In the genomic region with DNA sequence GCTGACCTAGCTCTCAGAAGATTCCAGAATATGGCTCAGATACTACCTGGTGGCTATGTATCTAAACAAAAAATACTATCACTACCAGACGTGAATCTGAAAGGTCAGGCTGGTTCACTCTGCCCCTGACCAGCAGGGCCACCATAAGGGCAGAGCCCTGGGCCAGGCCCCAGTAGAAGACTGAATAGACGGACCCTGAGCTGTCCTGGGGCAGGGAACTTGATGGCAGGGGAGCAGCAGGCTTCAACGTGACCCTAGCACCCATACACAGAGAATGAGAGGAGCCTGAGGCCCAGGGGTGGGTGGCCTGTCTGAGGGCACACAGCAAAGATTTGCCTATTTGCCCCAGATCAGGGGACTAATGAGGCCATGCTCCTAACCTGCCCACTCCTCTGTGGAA, we compare ENCODE assay signal across 25 cellular contexts. TPM values are rescaled to one million over a fixed set of nuclear protein-coding genes. Genes with fewer than 3 reads are reported as not detected.
DNase-seq lines count a peak whose midpoint lies in the region; ATAC-seq and TF ChIP-seq lines count a peak whose summit lies in the region.
"Had no signal": no experiment of that assay in that cellular context is flagged by ENCODE, and none has a peak within 500 bp of the region (broad histone marks: within the 10 kb centered on the region; RNA-seq: fewer than 3 reads in every experiment).

No MANE protein-coding gene starts in this region.

- H3K4ac ChIP-seq in trophoblast cell (ENCODE audit: low read depth, low read length) = no peak overlapping the region

- H3K9me3 ChIP-seq in T-helper 17 cell (ENCODE audit: control insufficient read depth, low read length, poor library complexity, severe bottlenecking) (no peaks in the 10 kb centered on the region), trophoblast cell (ENCODE audit: insufficient read depth, low read depth, low read length) (no peaks in the 10 kb centered on the region), upper lobe of right lung (no peaks in the 10 kb centered on the region)
- H3K9me3 ChIP-seq: BLaER1 treated with 17β-estradiol and CSF1 and Interleukin-3, amounts not matched to agents 10 nM and 100 nM; SJCRH30 had no signal

- H3K4me1 ChIP-seq in trophoblast cell (ENCODE audit: control insufficient read depth in 1 of 2, insufficient read depth in 2 of 2, low read length in 2 of 2) = peaks cover 5 to 13% of the 10 kb centered on the region in 2 experiments
- H3K4me1 ChIP-seq in upper lobe of right lung = peaks cover 8% of the 10 kb centered on the region
- H3K4me1 ChIP-seq: SJCRH30 had no signal

- no peak overlapping the region for H4K8ac ChIP-seq in trophoblast cell (ENCODE audit: low read depth, low read length)

- H3K9ac ChIP-seq in trophoblast cell (ENCODE audit: low read length) = no peak overlapping the region
- H3K9ac ChIP-seq: GM23248, KMS-11 had no signal

- H3K36me3 ChIP-seq in trophoblast cell (ENCODE audit: control insufficient read depth in 1 of 2, insufficient read depth in 2 of 2, low read length in 2 of 2) (no peaks in the 10 kb centered on the region), upper lobe of right lung (no peaks in the 10 kb centered on the region)
- H3K36me3 ChIP-seq: BLaER1 treated with 17β-estradiol and CSF1 and Interleukin-3, amounts not matched to agents 10 nM and 100 nM; SJCRH30 had no signal

- no peak overlapping the region for H4K12ac ChIP-seq in trophoblast cell (ENCODE audit: low read depth, low read length)

- peak overlapping the region; percentile 79 for H2BK12ac ChIP-seq in trophoblast cell (ENCODE audit: low read length)

- H3K14ac ChIP-seq in trophoblast cell (ENCODE audit: low read length) = no peak overlapping the region

- H3K4me3 Mint-ChIP-seq in T-helper 17 cell = no peak overlapping the region
- H3K4me3 Mint-ChIP-seq: CD4-positive, alpha-beta T cell had no signal

- H3K18ac ChIP-seq in trophoblast cell (ENCODE audit: low read length) = no peak overlapping the region

- H2AFZ ChIP-seq in trophoblast cell (ENCODE audit: insufficient read depth, low read length, poor library complexity) = no peak overlapping the region
- H2AFZ ChIP-seq: GM23248, PC-9 had no signal

- no peak overlapping the region for H3K4me2 ChIP-seq in trophoblast cell (ENCODE audit: low read length)
- H3K4me2 ChIP-seq: BLaER1 treated with 17β-estradiol and CSF1 and Interleukin-3, amounts not matched to agents 10 nM and 100 nM; KMS-11; PC-9 had no signal

- peaks cover 22% of the 10 kb centered on the region for H3K27me3 Mint-ChIP-seq in T-helper 17 cell
- H3K27me3 Mint-ChIP-seq: CD4-positive, alpha-beta T cell had no signal

- no peaks in the 10 kb centered on the region for H3K79me2 ChIP-seq in trophoblast cell (ENCODE audit: control insufficient read depth, insufficient read depth, low read length, poor library complexity)

- H3K27ac Mint-ChIP-seq in T-helper 17 cell = peak overlapping the region; percentile 14
- H3K27ac Mint-ChIP-seq: CD4-positive, alpha-beta T cell had no signal

- intact Hi-C loops in upper lobe of right lung (cut with DNase I) = no loop called here

- peaks cover 3% of the 10 kb centered on the region for H3K79me1 ChIP-seq in trophoblast cell (ENCODE audit: low read length)

- H3K4me3 ChIP-seq in coronary artery (no peak overlapping the region), trophoblast cell (ENCODE audit: low read depth, low read length) (no peak overlapping the region), upper lobe of right lung (no peak overlapping the region)
- H3K4me3 ChIP-seq: BLaER1 treated with 17β-estradiol and CSF1 and Interleukin-3, amounts not matched to agents 10 nM and 100 nM; GM23248; PC-9; SJCRH30 had no signal

- H3K27ac ChIP-seq in coronary artery (peak overlapping the region; percentile 73 to 94), trophoblast cell (ENCODE audit: low read depth, low read length) (no peak overlapping the region), upper lobe of right lung (no peak overlapping the region)
- H3K27ac ChIP-seq: BLaER1 treated with 17β-estradiol and CSF1 and Interleukin-3, amounts not matched to agents 10 nM and 100 nM; GM23248; KMS-11; PC-9; SJCRH30 had no signal

- no CpG with 5 or more reads among the region's 3 CpGs for WGBS in trophoblast cell (ENCODE audit: extremely low coverage, insufficient coverage, insufficient read length)

- no peak overlapping the region for H2BK120ac ChIP-seq in trophoblast cell (ENCODE audit: insufficient read depth, low read length, poor library complexity)

- no peak overlapping the region for H3K23ac ChIP-seq in trophoblast cell (ENCODE audit: low read length)

- H3K36me3 Mint-ChIP-seq in T-helper 17 cell (ENCODE audit: low read depth) = no peaks in the 10 kb centered on the region
- H3K36me3 Mint-ChIP-seq: IgD-negative memory B cell had no signal

- no peak overlapping the region for H2BK5ac ChIP-seq in trophoblast cell (ENCODE audit: low read depth, low read length, poor library complexity)

- TF ChIP-seq CTCF in coronary artery (IDR thresholded peaks at IDR 0.05) = no peak
- TF ChIP-seq CTCF in upper lobe of right lung (IDR thresholded peaks at IDR 0.05) = no peak

- peak overlapping the region; percentile 53 for H2AK5ac ChIP-seq in trophoblast cell (ENCODE audit: low read length)

- H3K4me1 Mint-ChIP-seq in T-helper 17 cell = peaks cover 2% of the 10 kb centered on the region

- H3K27me3 ChIP-seq in trophoblast cell (ENCODE audit: insufficient read depth, low read length) (no peaks in the 10 kb centered on the region), upper lobe of right lung (no peaks in the 10 kb centered on the region)
- H3K27me3 ChIP-seq: BLaER1 treated with 17β-estradiol and CSF1 and Interleukin-3, amounts not matched to agents 10 nM and 100 nM; SJCRH30 had no signal

- DNase-seq in T-helper 17 cell (no peak), coronary artery (ENCODE audit: low spot score) (no peak), trophoblast cell (no peak), upper lobe of right lung (peak; percentile 6), AG08396 (ENCODE audit: low spot score) (no peak), NAMALWA (ENCODE audit: low spot score) (no peak), NCI-H1048 (lab: John Stamatoyannopoulos, UW) (no peak)
- DNase-seq: AML-193; CD4-positive, alpha-beta T cell; GM23248; H7; MM.1S; NCI-H1105; NCI-H1436 treated with DMSO at 0.1 percent for 48 hours; NCI-H187 treated with DMSO at 0.1 percent for 48 hours; NCI-H446; NCI-H524 treated with DMSO at 0.1 percent for 48 hours; NCI-H82; PC-9; SJCRH30 had no signal

- ATAC-seq in T-helper 17 cell (no peak), upper lobe of right lung (no peak)
- ATAC-seq: Right ventricle myocardium inferior, SK-N-SH treated with all-trans-retinoic acid at 6 μM for 48 hours had no signal

- H4K91ac ChIP-seq in trophoblast cell (ENCODE audit: low read depth, low read length) = peak overlapping the region; percentile 34

RNA-seq across cellular contexts. Expression of a gene that starts 6.6 kb away (rescaled TPM):
- total RNA-seq in T-helper 17 cell (10 to 100 TPM; 10.5 to 11.2 TPM), upper lobe of right lung (37.9 TPM)
- polyA plus RNA-seq in trophoblast cell (2013) = 31.7 and 33.1 TPM in 2 replicates

RNA-seq across cellular contexts. Expression of a gene that starts 13.0 kb away (rescaled TPM):
- total RNA-seq in T-helper 17 cell (not detected), upper lobe of right lung (6.9 TPM)
- 0.22 and 0.25 TPM in 2 replicates for polyA plus RNA-seq in trophoblast cell (2013)
- total RNA-seq: CD4-positive, alpha-beta T cell; GM23248; PC-9; Right ventricle myocardium inferior had no signal
- polyA plus RNA-seq: GM23248, IgD-negative memory B cell had no signal

RNA-seq across cellular contexts. Expression of a gene that starts 30.6 kb away (rescaled TPM):
- total RNA-seq in T-helper 17 cell (under 1 TPM in 1 of 2 donors, not detected in 1; 0.25 TPM), upper lobe of right lung (4.5 TPM)
- 2.3 and 2.4 TPM in 2 replicates for polyA plus RNA-seq in trophoblast cell (2013)
- total RNA-seq: GM23248 had no signal
- polyA plus RNA-seq: IgD-negative memory B cell had no signal

RNA-seq across cellular contexts. Expression of a gene that starts 46.0 kb away (rescaled TPM):
- total RNA-seq in T-helper 17 cell = 10 to 100 TPM; 33.2 to 54.8 TPM
- 70.7 and 77.0 TPM in 2 replicates for polyA plus RNA-seq in trophoblast cell (2013)
- total RNA-seq in upper lobe of right lung = 89.0 TPM

RNA-seq across cellular contexts. Expression of a gene that starts 58.7 kb away (rescaled TPM):
- total RNA-seq in T-helper 17 cell (10 to 100 TPM; 20.7 to 25.3 TPM), upper lobe of right lung (63.0 TPM)
- polyA plus RNA-seq in trophoblast cell (2013) = 131 and 135 TPM in 2 replicates

Comparison
In these comparisons a context has a peak if more than half of its experiments do, and no peak if none do; other contexts are left out.
1. H3K27ac ChIP-seq: peak in coronary artery (2 of 2); none in trophoblast cell (single experiment) and upper lobe of right lung (single experiment).